12 cellular contexts compared by ENCODE assay signal in genomic region chr12:128382946-128383739, GRCh38.
"Had no signal": no experiment of that assay in that cellular context is flagged by ENCODE, and none has a peak within 500 bp of the region (broad histone marks: within the 10 kb centered on the region; RNA-seq: fewer than 3 reads in every experiment).

No MANE protein-coding gene starts in this region.

- H3K36me3 Mint-ChIP-seq: activated naive CD4-positive, alpha-beta T cell treated with anti-CD3 and anti-CD28 coated beads, Interleukin-2, amount 50 U/mL, for 24 hours; immature natural killer cell; T-cell had no signal

- DNase-seq: erythroblast; hypothalamus; immature natural killer cell; lower lobe of right lung; ovary; stimulated activated CD4-positive, alpha-beta T cell treated with anti-CD3 and anti-CD28 coated beads, Interleukin-15, amount 100 ng/mL, for 24 hours; stimulated activated CD4-positive, alpha-beta T cell treated with anti-CD3 and anti-CD28 coated beads, Interleukin-4, amount 100 ng/mL, for 4 hours; stomach; T-cell had no signal

- H3K9me3 Mint-ChIP-seq: activated naive CD4-positive, alpha-beta T cell treated with anti-CD3 and anti-CD28 coated beads, Interleukin-2, amount 50 U/mL, for 24 hours; immature natural killer cell; nephron had no signal

- H3K4me3 Mint-ChIP-seq: activated naive CD4-positive, alpha-beta T cell treated with anti-CD3 and anti-CD28 coated beads, Interleukin-2, amount 50 U/mL, for 24 hours; immature natural killer cell; nephron; T-cell had no signal

- H3K27me3 ChIP-seq: ovary, vagina had no signal

- H3K4me1 ChIP-seq: lower lobe of right lung, stomach had no signal

- ATAC-seq: lower lobe of right lung, T-cell had no signal

- H3K27ac ChIP-seq: lower lobe of right lung, ovary, stomach, vagina had no signal

- H3K4me3 ChIP-seq: lower lobe of right lung, ovary, stomach, vagina had no signal

- H3K9me3 ChIP-seq: lower lobe of right lung, ovary, vagina had no signal

- H3K4me1 Mint-ChIP-seq: activated naive CD4-positive, alpha-beta T cell treated with anti-CD3 and anti-CD28 coated beads, Interleukin-2, amount 50 U/mL, for 24 hours; T-cell had no signal

- H3K36me3 ChIP-seq: lower lobe of right lung, ovary, stomach, vagina had no signal

- H3K27ac Mint-ChIP-seq: activated naive CD4-positive, alpha-beta T cell treated with anti-CD3 and anti-CD28 coated beads, Interleukin-2, amount 50 U/mL, for 24 hours; immature natural killer cell; T-cell had no signal
